In genomic region chr15:100021653-100022052, GRCh38 we compare ENCODE assay signal across 23 cellular contexts.
"Had no signal": no experiment of that assay in that cellular context is flagged by ENCODE, and none has a peak within 500 bp of the region (broad histone marks: within the 10 kb centered on the region; RNA-seq: fewer than 3 reads in every experiment).

No MANE protein-coding gene starts in this region.

- H3K4me1 Mint-ChIP-seq: activated CD4-positive, alpha-beta T cell treated with anti-CD3 and anti-CD28 coated beads, Interleukin-2, amount 10 ng/mL, durations not matched to agents 7 days and 5 days; activated naive CD4-positive, alpha-beta T cell treated with anti-CD3 and anti-CD28 coated beads, Interleukin-2, amount 50 U/mL, for 24 hours; central memory CD8-positive, alpha-beta T cell; immature natural killer cell; stimulated activated memory B cell treated with anti-CD40 and anti-IgM and Interleukin-4, amounts not matched to agents 10 μg/mL and 1 μg/mL and 100 μg/mL, for 72 hours had no signal

- H3K4me3 Mint-ChIP-seq: activated CD4-positive, alpha-beta T cell treated with anti-CD3 and anti-CD28 coated beads, Interleukin-2, amount 10 ng/mL, durations not matched to agents 7 days and 5 days; activated CD8-positive, alpha-beta T cell treated with anti-CD3 and anti-CD28 coated beads for 36 hours; activated naive CD4-positive, alpha-beta T cell treated with anti-CD3 and anti-CD28 coated beads, Interleukin-2, amount 50 U/mL, for 24 hours; activated T-helper 1 cell treated with anti-CD3 and anti-CD28 coated beads, Interleukin-12 subunit alpha, Interleukin-12 subunit beta, Interleukin-2, Interleukin-4 antibody, amounts not matched to agents 30 ng/mL and 10 ng/mL and 1 ng/mL, durations not matched to agents 14 hours and 24 hours and 36 hours; central memory CD8-positive, alpha-beta T cell; immature natural killer cell; natural killer cell treated with Interleukin-12 subunit alpha and Interleukin-12 subunit beta and Interleukin-15 and Interleukin-18, amount 100 ng/mL, for 72 hours; stimulated activated memory B cell treated with anti-CD40 and anti-IgM and Interleukin-4, amounts not matched to agents 10 μg/mL and 1 μg/mL and 100 μg/mL, for 72 hours; type B pancreatic cell had no signal

- DNase-seq: activated CD4-positive, alpha-beta T cell treated with anti-CD3 and anti-CD28 coated beads, Interleukin-2, amount 10 ng/mL, durations not matched to agents 7 days and 5 days; activated CD8-positive, alpha-beta T cell treated with anti-CD3 and anti-CD28 coated beads for 36 hours; activated gamma-delta T cell treated with Interleukin-2 at 50 U/mL for 16 hours; colonic mucosa; esophagus squamous epithelium; immature natural killer cell; kidney glomerular epithelial cell; right lobe of liver; small intestine; stimulated activated CD4-positive, alpha-beta T cell treated with anti-CD3 and anti-CD28 coated beads, Interleukin-15, amount 100 ng/mL, for 24 hours; SW 1271 had no signal

- H3K36me3 ChIP-seq: colonic mucosa, esophagus squamous epithelium, neutrophil, ovary had no signal

- H3K27me3 ChIP-seq: colonic mucosa, esophagus squamous epithelium, hepatocyte, neutrophil, ovary, right lobe of liver had no signal

- H3K27ac Mint-ChIP-seq: activated CD4-positive, alpha-beta T cell treated with anti-CD3 and anti-CD28 coated beads, Interleukin-2, amount 10 ng/mL, durations not matched to agents 7 days and 5 days; activated CD8-positive, alpha-beta T cell treated with anti-CD3 and anti-CD28 coated beads for 36 hours; activated naive CD4-positive, alpha-beta T cell treated with anti-CD3 and anti-CD28 coated beads, Interleukin-2, amount 50 U/mL, for 24 hours; activated T-helper 1 cell treated with anti-CD3 and anti-CD28 coated beads, Interleukin-12 subunit alpha, Interleukin-12 subunit beta, Interleukin-2, Interleukin-4 antibody, amounts not matched to agents 30 ng/mL and 10 ng/mL and 1 ng/mL, durations not matched to agents 14 hours and 24 hours and 36 hours; immature natural killer cell; natural killer cell treated with Interleukin-12 subunit alpha and Interleukin-12 subunit beta and Interleukin-15 and Interleukin-18, amount 100 ng/mL, for 72 hours; stimulated activated memory B cell treated with anti-CD40 and anti-IgM and Interleukin-4, amounts not matched to agents 10 μg/mL and 1 μg/mL and 100 μg/mL, for 72 hours had no signal

- H3K27me3 Mint-ChIP-seq: activated CD4-positive, alpha-beta T cell treated with anti-CD3 and anti-CD28 coated beads, Interleukin-2, amount 10 ng/mL, durations not matched to agents 7 days and 5 days; activated CD8-positive, alpha-beta T cell treated with anti-CD3 and anti-CD28 coated beads for 36 hours; activated naive CD4-positive, alpha-beta T cell treated with anti-CD3 and anti-CD28 coated beads, Interleukin-2, amount 50 U/mL, for 24 hours; central memory CD8-positive, alpha-beta T cell; type B pancreatic cell had no signal

- H3K36me3 Mint-ChIP-seq: immature natural killer cell; natural killer cell treated with Interleukin-12 subunit alpha and Interleukin-12 subunit beta and Interleukin-15 and Interleukin-18, amount 100 ng/mL, for 72 hours; stimulated activated memory B cell treated with anti-CD40 and anti-IgM and Interleukin-4, amounts not matched to agents 10 μg/mL and 1 μg/mL and 100 μg/mL, for 72 hours had no signal

- H3K9me3 ChIP-seq: colonic mucosa, esophagus squamous epithelium, neutrophil, ovary, right lobe of liver had no signal

- H3K9me3 Mint-ChIP-seq: activated CD8-positive, alpha-beta T cell treated with anti-CD3 and anti-CD28 coated beads for 36 hours; activated naive CD4-positive, alpha-beta T cell treated with anti-CD3 and anti-CD28 coated beads, Interleukin-2, amount 50 U/mL, for 24 hours; central memory CD8-positive, alpha-beta T cell; natural killer cell treated with Interleukin-12 subunit alpha and Interleukin-12 subunit beta and Interleukin-15 and Interleukin-18, amount 100 ng/mL, for 72 hours had no signal

- H3K27ac ChIP-seq: colonic mucosa, hepatocyte, neutrophil, ovary, right lobe of liver, SK-N-MC, VCaP had no signal

- H3K4me1 ChIP-seq: colonic mucosa, right lobe of liver had no signal

- ATAC-seq: activated CD4-positive, CD25-positive, alpha-beta regulatory T cell treated with anti-CD3 and anti-CD28 coated beads, Interleukin-2, amount 50 U/mL, for 24 hours; activated CD8-positive, alpha-beta T cell treated with anti-CD3 and anti-CD28 coated beads for 36 hours; natural killer cell treated with Interleukin-12 subunit alpha and Interleukin-12 subunit beta and Interleukin-15 and Interleukin-18, amount 100 ng/mL, for 72 hours; right lobe of liver; stimulated activated memory B cell treated with anti-CD40 and anti-IgM and Interleukin-4, amounts not matched to agents 10 μg/mL and 1 μg/mL and 100 μg/mL, for 72 hours had no signal

- H3K4me3 ChIP-seq: colonic mucosa, esophagus squamous epithelium, hepatocyte, ovary, right lobe of liver, SK-N-MC had no signal
